ENCODE assay signal across 1 cellular context in genomic region chr12:49984960-49985359, GRCh38.
TF ChIP-seq lines count a peak whose summit lies in the region.

No MANE protein-coding gene starts in this region.

TF ChIP-seq in IMR-90, 13 proteins besides CTCF, POLR2A, EP300 and RAD21:
- no peak for TF ChIP-seq MXI1 (IDR thresholded peaks at IDR 0.05; ENCODE audit: borderline replicate concordance, low read depth, low read length)
- TF ChIP-seq SMC3 (IDR thresholded peaks at IDR 0.05; ENCODE audit: low read depth, low read length), result no peak
- TF ChIP-seq RFX5 (IDR thresholded peaks at IDR 0.05; ENCODE audit: low read depth, low read length), result no peak
- TF ChIP-seq CHD1 (IDR thresholded peaks at IDR 0.05; ENCODE audit: low read depth, low read length), result no peak
- no peak for TF ChIP-seq ELK1 (IDR thresholded peaks at IDR 0.05; ENCODE audit: borderline replicate concordance, low read depth, low read length)
- TF ChIP-seq BHLHE40 (IDR thresholded peaks at IDR 0.05; ENCODE audit: low read depth, low read length), result no peak
- no peak for TF ChIP-seq NFE2L2 (IDR thresholded peaks at IDR 0.05; ENCODE audit: low read depth, low read length)
- TF ChIP-seq FOS (IDR thresholded peaks at IDR 0.05; ENCODE audit: low read depth, low read length), result no peak
- no peak for TF ChIP-seq CEBPB (IDR thresholded peaks at IDR 0.05; ENCODE audit: low read depth, low read length)
- TF ChIP-seq RCOR1 (IDR thresholded peaks at IDR 0.05; ENCODE audit: insufficient replicate concordance, low read length), result no peak
- TF ChIP-seq MAZ (IDR thresholded peaks at IDR 0.05; ENCODE audit: borderline replicate concordance, low read depth, low read length), result no peak
TF ChIP-seq in IMR-90: peak in this region for 0.
